8 cellular contexts compared by ENCODE assay signal in genomic region chr17:56779898-56780777, GRCh38. TPM values are rescaled to one million over a fixed set of nuclear protein-coding genes. Genes with fewer than 3 reads are reported as not detected.
DNase-seq lines count a peak whose midpoint lies in the region; ATAC-seq and TF ChIP-seq lines count a peak whose summit lies in the region.

No MANE protein-coding gene starts in this region.

- peaks cover 4% of the 10 kb centered on the region for H3K4me1 ChIP-seq in smooth muscle cell (ENCODE audit: low read depth)

- H3K9ac ChIP-seq in smooth muscle cell (ENCODE audit: low read depth): no peak overlapping the region

- H3K27me3 Mint-ChIP-seq in brain: peaks cover 19% of the 10 kb centered on the region

- peak; percentile 59 for DNase-seq in A172 (ENCODE audit: low spot score)
- DNase-seq in NCI-H2081 (lab: John Stamatoyannopoulos, UW): peak; percentile 46 to 70
- peak; percentile 89 for DNase-seq in UCSD-AML1 (lab: John Stamatoyannopoulos, UW; ENCODE audit: unreplicated experiment)
- peak; percentile 89 for DNase-seq in iPS-NIHi11 (ENCODE audit: low spot score)
- peak; percentile 54 for DNase-seq in smooth muscle cell (lab: John Stamatoyannopoulos, UW; ENCODE audit: unreplicated experiment)

- H3K4me1 Mint-ChIP-seq in brain: peaks cover 20% of the 10 kb centered on the region

- H4K20me1 ChIP-seq in smooth muscle cell (ENCODE audit: low read depth): no peaks in the 10 kb centered on the region

- H3K9me3 Mint-ChIP-seq in brain: peaks cover 0 to 13% (median 0%) of the 10 kb centered on the region in 5 experiments

- H3K27ac Mint-ChIP-seq in brain: peak overlapping the region; percentile 18 to 57 (median 22)

- ATAC-seq in GM18508 (IDR thresholded peaks at IDR 0.05; ENCODE audit: insufficient read depth, unreplicated experiment) (peak; percentile 58), HG03025 (IDR thresholded peaks at IDR 0.05; ENCODE audit: low FRiP score, unreplicated experiment) (peak; percentile 91)

- H2AFZ ChIP-seq in smooth muscle cell (ENCODE audit: low read depth): peak overlapping the region; percentile 93

- H3K4me3 Mint-ChIP-seq in brain: peak overlapping the region; percentile 84 to 91 (median 88)

- 2% methylated on average over 46 of the region's 48 CpGs for WGBS in smooth muscle cell (ENCODE audit: low lambda C conversion rate)

- H3K36me3 ChIP-seq in smooth muscle cell (ENCODE audit: low read depth): no peaks in the 10 kb centered on the region

- H3K4me3 ChIP-seq in smooth muscle cell: peak overlapping the region; percentile 60

- H3F3A ChIP-seq in smooth muscle cell (ENCODE audit: low read depth): no peaks in the 10 kb centered on the region

- no peaks in the 10 kb centered on the region for H3K9me3 ChIP-seq in smooth muscle cell (replicated peaks; ENCODE audit: low read depth)

- H3K79me2 ChIP-seq in smooth muscle cell (ENCODE audit: low read depth): no peaks in the 10 kb centered on the region

- peaks cover 10% of the 10 kb centered on the region for H3K27me3 ChIP-seq in smooth muscle cell (ENCODE audit: low read depth)

- peak overlapping the region; percentile 98 for H3K4me2 ChIP-seq in smooth muscle cell

- H3K36me3 Mint-ChIP-seq in brain: no peaks in the 10 kb centered on the region

- no peak overlapping the region for H3K27ac ChIP-seq in smooth muscle cell (ENCODE audit: low read depth)

- TF ChIP-seq CTCF in brain (conservative IDR thresholded peaks at IDR 0.05) (peak; percentile 95 to 97), smooth muscle cell (IDR thresholded peaks at IDR 0.05; ENCODE audit: borderline replicate concordance, insufficient read depth, poor library complexity, severe bottlenecking) (peak; percentile 100)

RNA-seq across cellular contexts. Expression of gene C17orf67, which starts 53.6 kb away (rescaled TPM):
- total RNA-seq in A172 (2014; rRNA removed; shearing (Covaris generic)): 0.76 and 1.8 TPM in 2 replicates
- 1.1 TPM for polyA plus RNA-seq in brain (ENCODE audit: insufficient read depth, low read depth, low replicate concordance)
- 0.31 TPM in 1 of 2 replicates, not detected in the other for total RNA-seq in smooth muscle cell
- 0.47 and 0.73 TPM in 2 replicates for polyA plus RNA-seq in smooth muscle cell

RNA-seq across cellular contexts. Expression of gene DGKE, which starts 53.8 kb away (rescaled TPM):
- 3.2 and 7.1 TPM in 2 replicates for total RNA-seq in A172 (2014; rRNA removed; shearing (Covaris generic))
- polyA plus RNA-seq in brain (ENCODE audit: insufficient read depth, low read depth, low replicate concordance) (2.7 TPM), smooth muscle cell (1.2 and 1.5 TPM in 2 replicates)
- total RNA-seq in smooth muscle cell: 2.6 and 5.9 TPM in 2 replicates
